Comparison of ENCODE assay signal across 26 cellular contexts in genomic region chr5:88391116-88391515, GRCh38.
A peak's percentile ranks its signal among the peaks of the same experiment; 100 is the strongest.
DNase-seq lines count a peak whose midpoint lies in the region; ATAC-seq and TF ChIP-seq lines count a peak whose summit lies in the region.
"Had no signal": no experiment of that assay in that cellular context is flagged by ENCODE, and none has a peak within 500 bp of the region (broad histone marks: within the 10 kb centered on the region; RNA-seq: fewer than 3 reads in every experiment).

No MANE protein-coding gene starts in this region.

- peaks cover 78% of the 10 kb centered on the region for H3K27me3 Mint-ChIP-seq in endodermal cell (ENCODE audit: insufficient read depth)

- no peak overlapping the region for H3K27ac Mint-ChIP-seq in endodermal cell
- H3K27ac Mint-ChIP-seq: activated CD8-positive, alpha-beta T cell treated with anti-CD3 and anti-CD28 coated beads, Interleukin-2, amount 10 ng/mL, durations not matched to agents 7 days and 5 days; CD4-positive, CD25-positive, alpha-beta regulatory T cell; stimulated activated memory B cell treated with anti-CD40 and anti-IgM and Interleukin-4, amounts not matched to agents 10 μg/mL and 1 μg/mL and 100 μg/mL, for 72 hours had no signal

- H3K9ac ChIP-seq in endodermal cell (ENCODE audit: extremely low read depth, low read length, poor library complexity, severe bottlenecking), result no peak overlapping the region

- no peaks in the 10 kb centered on the region for H3K27me3 ChIP-seq in HAP-1 (ENCODE audit: low read depth)
- H3K27me3 ChIP-seq in endodermal cell (ENCODE audit: control insufficient read depth, insufficient read depth, low read length, poor library complexity, severe bottlenecking), result peaks cover 75% of the 10 kb centered on the region
- H3K27me3 ChIP-seq in tibial artery, result no peaks in the 10 kb centered on the region
- H3K27me3 ChIP-seq: heart right ventricle had no signal

- H3K4me1 Mint-ChIP-seq in endodermal cell, result peaks cover 60% of the 10 kb centered on the region
- H3K4me1 Mint-ChIP-seq: stimulated activated memory B cell treated with anti-CD40 and anti-IgM and Interleukin-4, amounts not matched to agents 10 μg/mL and 1 μg/mL and 100 μg/mL, for 72 hours had no signal

- no peak overlapping the region for H3K4me3 ChIP-seq in HAP-1
- no peak overlapping the region for H3K4me3 ChIP-seq in endodermal cell (ENCODE audit: low read length)
- no peak overlapping the region for H3K4me3 ChIP-seq in tibial artery
- H3K4me3 ChIP-seq: GM12878, heart right ventricle, thoracic aorta had no signal

- ATAC-seq in HG03196 (IDR thresholded peaks at IDR 0.05; ENCODE audit: unreplicated experiment), result no peak
- ATAC-seq: activated CD4-positive, CD25-positive, alpha-beta regulatory T cell treated with anti-CD3 and anti-CD28 coated beads, Interleukin-2, amount 50 U/mL, for 24 hours; activated CD8-positive, alpha-beta T cell treated with anti-CD3 and anti-CD28 coated beads, Interleukin-2, amount 10 ng/mL, durations not matched to agents 7 days and 5 days; GM12878; heart right ventricle; left ventricle myocardium superior; Right ventricle myocardium inferior; stimulated activated memory B cell treated with anti-CD40 and anti-IgM and Interleukin-4, amounts not matched to agents 10 μg/mL and 1 μg/mL and 100 μg/mL, for 72 hours had no signal

- no peaks in the 10 kb centered on the region for H3K9me3 Mint-ChIP-seq in endodermal cell
- H3K9me3 Mint-ChIP-seq: stimulated activated memory B cell treated with anti-CD40 and anti-IgM and Interleukin-4, amounts not matched to agents 10 μg/mL and 1 μg/mL and 100 μg/mL, for 72 hours had no signal

- H3K36me3 Mint-ChIP-seq in endodermal cell (ENCODE audit: low read depth), result no peaks in the 10 kb centered on the region
- H3K36me3 Mint-ChIP-seq: CD4-positive, CD25-positive, alpha-beta regulatory T cell; stimulated activated memory B cell treated with anti-CD40 and anti-IgM and Interleukin-4, amounts not matched to agents 10 μg/mL and 1 μg/mL and 100 μg/mL, for 72 hours had no signal

- no peak overlapping the region for H3K4me3 Mint-ChIP-seq in endodermal cell
- H3K4me3 Mint-ChIP-seq: activated CD8-positive, alpha-beta T cell treated with anti-CD3 and anti-CD28 coated beads, Interleukin-2, amount 10 ng/mL, durations not matched to agents 7 days and 5 days; CD4-positive, CD25-positive, alpha-beta regulatory T cell; stimulated activated memory B cell treated with anti-CD40 and anti-IgM and Interleukin-4, amounts not matched to agents 10 μg/mL and 1 μg/mL and 100 μg/mL, for 72 hours had no signal

- in situ Hi-C loops in HAP-1 (cut with MboI; ENCODE audit: low sequenced_read_pairs), result no loop called here

- peaks cover 77% of the 10 kb centered on the region for H3K4me1 ChIP-seq in HAP-1
- H3K4me1 ChIP-seq in endodermal cell (ENCODE audit: control insufficient read depth, insufficient read depth, low read length), result no peaks in the 10 kb centered on the region
- no peaks in the 10 kb centered on the region for H3K4me1 ChIP-seq in tibial artery
- H3K4me1 ChIP-seq: heart right ventricle had no signal

- no peaks in the 10 kb centered on the region for H3K9me3 ChIP-seq in HAP-1
- no peaks in the 10 kb centered on the region for H3K9me3 ChIP-seq in endodermal cell (ENCODE audit: control insufficient read depth, low read length)
- no peaks in the 10 kb centered on the region for H3K9me3 ChIP-seq in tibial artery
- H3K9me3 ChIP-seq: heart right ventricle, thoracic aorta had no signal

- H3K27ac ChIP-seq in endodermal cell (ENCODE audit: low read depth, low read length) (peak overlapping the region; percentile 91), tibial artery (no peak overlapping the region)
- H3K27ac ChIP-seq: heart right ventricle, thoracic aorta had no signal

- TF ChIP-seq CTCF in endodermal cell (conservative IDR thresholded peaks at IDR 0.05) (no peak), tibial artery (IDR thresholded peaks at IDR 0.05) (no peak)

- WGBS in endodermal cell (ENCODE audit: insufficient coverage in 1 of 2, insufficient read length in 1 of 2), 2 experiments, result 60 to 65% methylated on average over 5 to 8 of the region's 8 CpGs

- intact Hi-C loops in tibial artery (cut with DNase I; ENCODE audit: low total_unique reads), result no loop called here

- H3K36me3 ChIP-seq in HAP-1 (replicated peaks) (no peaks in the 10 kb centered on the region), endodermal cell (ENCODE audit: control insufficient read depth, insufficient read depth, low read length) (no peaks in the 10 kb centered on the region), tibial artery (no peaks in the 10 kb centered on the region)
- H3K36me3 ChIP-seq: heart right ventricle, thoracic aorta had no signal

- DNase-seq in HAP-1 (ENCODE audit: low spot score in 2 of 2), result peak; percentile 50 to 56
- DNase-seq in UCSD-AML1 (lab: John Stamatoyannopoulos, UW; ENCODE audit: unreplicated experiment), result peak; percentile 5
- DNase-seq in endodermal cell, result no peak
- DNase-seq in pons (ENCODE audit: low spot score), result peak; percentile 71
- no peak for DNase-seq in NCI-H2227 (lab: John Stamatoyannopoulos, UW; ENCODE audit: unreplicated experiment)
- DNase-seq in COR-L47 (lab: John Stamatoyannopoulos, UW), result no peak
- no peak for DNase-seq in tibial artery
- DNase-seq: activated CD8-positive, alpha-beta T cell treated with anti-CD3 and anti-CD28 coated beads, Interleukin-2, amount 10 ng/mL, durations not matched to agents 7 days and 5 days; activated gamma-delta T cell treated with Interleukin-2 at 50 U/mL for 16 hours; CD4-positive, CD25-positive, alpha-beta regulatory T cell; dermis blood vessel endothelial cell; DMS79; heart right ventricle; left ventricle myocardium superior; NCI-H1092; NCI-H1930; NCI-H446; small intestine; stimulated activated CD4-positive, alpha-beta T cell treated with anti-CD3 and anti-CD28 coated beads, Interleukin-2, amount 100 ng/mL, for 24 hours; T1000 had no signal

Comparison
In these comparisons a context has a peak if more than half of its experiments do, and no peak if none do; other contexts are left out.
1. DNase-seq: peak in HAP-1 (2 of 2), UCSD-AML1 (single experiment) and pons (single experiment); none in endodermal cell (single experiment), NCI-H2227 (single experiment), COR-L47 (single experiment) and tibial artery (0 of 2).